Comparison of ENCODE assay signal across 10 cellular contexts in genomic region chr17:38509772-38510423, GRCh38.
DNase-seq lines count a peak whose midpoint lies in the region; ATAC-seq, FAIRE-seq and TF ChIP-seq lines count a peak whose summit lies in the region.
"Had no signal": no experiment of that assay in that cellular context is flagged by ENCODE, and none has a peak within 500 bp of the region (broad histone marks: within the 10 kb centered on the region; RNA-seq: fewer than 3 reads in every experiment).

No MANE protein-coding gene starts in this region.

- H2AFZ ChIP-seq in keratinocyte (ENCODE audit: control insufficient read depth, low read length), result no peak overlapping the region

- TF ChIP-seq CTCF in body of pancreas (IDR thresholded peaks at IDR 0.05) (no peak), keratinocyte (optimal IDR thresholded peaks at IDR 0.05 in 1 of 3, IDR thresholded peaks at IDR 0.05 in 1 of 3, conservative IDR thresholded peaks at IDR 0.05 in 1 of 3; ENCODE audit: extremely low read depth in 1 of 3, insufficient read depth in 2 of 3, low read length in 3 of 3) (no peak)

- H3K27me3 ChIP-seq in body of pancreas (peaks cover 0 to 16% of the 10 kb centered on the region in 2 donors), keratinocyte (ENCODE audit: control insufficient read depth, extremely low read depth, insufficient read depth, low read length) (no peaks in the 10 kb centered on the region)

- DNase-seq in activated CD4-positive, CD25-positive, alpha-beta regulatory T cell treated with anti-CD3 and anti-CD28 coated beads, Interleukin-2, amount 50 U/mL, for 72 hours, result no peak
- no peak for DNase-seq in body of pancreas
- DNase-seq in keratinocyte (ENCODE audit: low read depth, low spot score), result no peak
- DNase-seq in substantia nigra (lab: John Stamatoyannopoulos, UW), result peak in 8 of 49 donors; percentile 18 to 81 (median 42)
- no peak for DNase-seq in stimulated activated CD4-positive, alpha-beta T cell treated with anti-CD3 and anti-CD28 coated beads, Interleukin-1b, Interleukin-23, amount 100 ng/mL, for 48 hours
- no peak for DNase-seq in posterior vena cava (ENCODE audit: low spot score)
- no peak for DNase-seq in NCI-H345 (lab: John Stamatoyannopoulos, UW)

- H3K36me3 ChIP-seq in body of pancreas (replicated peaks in 1 of 2; ENCODE audit: insufficient read depth in 1 of 2, low read depth in 2 of 2) (no peaks in the 10 kb centered on the region), keratinocyte (ENCODE audit: control insufficient read depth in 2 of 2, extremely low read depth in 1 of 2, insufficient read depth in 2 of 2, low read length in 2 of 2) (peaks cover 6 to 10% of the 10 kb centered on the region in 2 experiments)

- no peak overlapping the region for H3K27ac ChIP-seq in body of pancreas
- no peak overlapping the region for H3K27ac ChIP-seq in keratinocyte (ENCODE audit: control insufficient read depth, insufficient read depth, low read length)
- peak overlapping the region; percentile 74 for H3K27ac ChIP-seq in substantia nigra (ENCODE audit: low read depth, low read length, poor library complexity, severe bottlenecking)
- H3K27ac ChIP-seq: A549, gastrocnemius medialis had no signal

- WGBS in body of pancreas, 2 donors, result 3 to 15% methylated on average over 27 to 68 of the region's 81 CpGs

- H3K4me3 ChIP-seq in body of pancreas, result no peak overlapping the region
- H3K4me3 ChIP-seq in keratinocyte (ENCODE audit: control insufficient read depth in 2 of 3, extremely low read depth in 1 of 3, insufficient read depth in 2 of 3, low read depth in 1 of 3, low read length in 3 of 3), result no peak overlapping the region
- H3K4me3 ChIP-seq: A549 had no signal

- dilution Hi-C loops in keratinocyte (cut with MboI; ENCODE audit: extremely low pct_ligation_motif_present, low sequenced_read_pairs), result no loop called here

- intact Hi-C loops in body of pancreas (cut with DNase I), result no loop called here
- intact Hi-C loops in posterior vena cava (cut with DNase I), result loop anchor here in 1 of 2 donors (10.0 kb wide), 1 partner anchor 155 kb away; no protein-coding TSS in a partner anchor

- ATAC-seq in activated CD4-positive, CD25-positive, alpha-beta regulatory T cell treated with anti-CD3 and anti-CD28 coated beads, Interleukin-2, amount 50 U/mL, for 24 hours, result peak; percentile 6 to 27
- ATAC-seq in body of pancreas, result peak; percentile 20

- H4K20me1 ChIP-seq in keratinocyte (ENCODE audit: control insufficient read depth, extremely low read depth, insufficient read depth, low read length), result peaks cover 3% of the 10 kb centered on the region

- H3K9me1 ChIP-seq in keratinocyte (ENCODE audit: control insufficient read depth, extremely low read depth, insufficient read depth, low read length), result peaks cover 2% of the 10 kb centered on the region

- no peak for TF ChIP-seq POLR2A in body of pancreas (IDR thresholded peaks at IDR 0.05)

- H3K9ac ChIP-seq in keratinocyte (ENCODE audit: control insufficient read depth, extremely low read depth, insufficient read depth, low read length), result peak overlapping the region; percentile 9

- H3K4me1 ChIP-seq in body of pancreas, result peaks cover 16% of the 10 kb centered on the region
- peaks cover 14% of the 10 kb centered on the region for H3K4me1 ChIP-seq in keratinocyte (ENCODE audit: control insufficient read depth, extremely low read depth, insufficient read depth, low read length)
- H3K4me1 ChIP-seq: gastrocnemius medialis had no signal

- H3K79me2 ChIP-seq in keratinocyte (ENCODE audit: control insufficient read depth, insufficient read depth, low read length), result no peaks in the 10 kb centered on the region

- H3K4me2 ChIP-seq in keratinocyte (ENCODE audit: control insufficient read depth, extremely low read depth, insufficient read depth, low read depth, low read length), result peak overlapping the region; percentile 60
- H3K4me2 ChIP-seq: A549 had no signal

- FAIRE-seq in keratinocyte (lab: Jason Lieb, UNC), result no peak
- FAIRE-seq: A549 had no signal

- H3K9me3 ChIP-seq in body of pancreas, result no peaks in the 10 kb centered on the region
- H3K9me3 ChIP-seq in keratinocyte (ENCODE audit: control insufficient read depth, low read depth, low read length), result no peaks in the 10 kb centered on the region
- H3K9me3 ChIP-seq: A549, gastrocnemius medialis had no signal
